ENCODE assay signal across 18 cellular contexts in genomic region chr6:160135922-160136655, GRCh38. TPM values are rescaled to one million over a fixed set of nuclear protein-coding genes. Genes with fewer than 3 reads are reported as not detected.
"Had no signal": no experiment of that assay in that cellular context is flagged by ENCODE, and none has a peak within 500 bp of the region (broad histone marks: within the 10 kb centered on the region; RNA-seq: fewer than 3 reads in every experiment).

No MANE protein-coding gene starts in this region.

- H3K4me1 Mint-ChIP-seq: activated B cell treated with CpG ODN at 0.5 μM for 24 hours had no signal

- H3K4me3 Mint-ChIP-seq: activated B cell treated with CpG ODN at 0.5 μM for 24 hours; activated CD8-positive, alpha-beta T cell treated with anti-CD3 and anti-CD28 coated beads for 36 hours; activated naive CD8-positive, alpha-beta T cell; dendritic cell treated with granulocyte-macrophage colony-stimulating factor and Interleukin-4, amounts not matched to agents 40 ng/mL and 50 ng/mL, for 4 days; immature natural killer cell; natural killer cell treated with Interleukin-12 subunit alpha and Interleukin-12 subunit beta and Interleukin-15 and Interleukin-18, amount 100 ng/mL, for 72 hours; stimulated activated naive B cell treated with anti-CD40 and anti-IgM and Interleukin-4, amounts not matched to agents 10 μg/mL and 1 μg/mL and 100 μg/mL, for 72 hours; T-helper 2 cell treated with Interferon-gamma antibody and Interleukin-4, amounts not matched to agents 5 μg/mL and 100 μg/mL, for 36 hours had no signal

- H3K27me3 ChIP-seq: esophagus muscularis mucosa, gastroesophageal sphincter, heart left ventricle had no signal

- ATAC-seq: activated CD8-positive, alpha-beta T cell treated with anti-CD3 and anti-CD28 coated beads for 36 hours; gastroesophageal sphincter; heart left ventricle; lower lobe of right lung; natural killer cell treated with Interleukin-12 subunit alpha and Interleukin-12 subunit beta and Interleukin-15 and Interleukin-18, amount 100 ng/mL, for 72 hours; stimulated activated naive B cell treated with anti-CD40 and anti-IgM and Interleukin-4, amounts not matched to agents 10 μg/mL and 1 μg/mL and 100 μg/mL, for 72 hours had no signal

- H3K4me1 ChIP-seq: lower lobe of right lung had no signal

- H3K9me3 ChIP-seq: esophagus muscularis mucosa, gastroesophageal sphincter, heart left ventricle, lower lobe of right lung had no signal

- H3K36me3 ChIP-seq: esophagus muscularis mucosa, gastroesophageal sphincter, heart left ventricle, lower lobe of right lung had no signal

- H3K4me3 ChIP-seq: esophagus muscularis mucosa, gastroesophageal sphincter, heart left ventricle, lower lobe of right lung had no signal

- H3K36me3 Mint-ChIP-seq: activated naive CD8-positive, alpha-beta T cell had no signal

- DNase-seq: activated B cell treated with CpG ODN at 0.5 μM for 24 hours; activated CD4-positive, alpha-beta T cell treated with anti-CD3 and anti-CD28 coated beads for 48 hours; activated CD8-positive, alpha-beta memory T cell treated with anti-CD3 and anti-CD28 coated beads, Interleukin-2, amount 50 U/mL, for 4 hours; activated CD8-positive, alpha-beta T cell treated with anti-CD3 and anti-CD28 coated beads for 36 hours; activated gamma-delta T cell; activated T-cell treated with anti-CD3 and anti-CD28 coated beads, Interleukin-2, amount 50 U/mL, for 48 hours; effector CD8-positive, alpha-beta T cell; heart left ventricle; immature natural killer cell; lower lobe of right lung; stimulated activated naive B cell treated with anti-CD40 and anti-IgM and Interleukin-4, amounts not matched to agents 10 μg/mL and 1 μg/mL and 100 μg/mL, for 72 hours had no signal

- H3K9me3 Mint-ChIP-seq: activated B cell treated with CpG ODN at 0.5 μM for 24 hours; activated CD8-positive, alpha-beta T cell treated with anti-CD3 and anti-CD28 coated beads for 36 hours; dendritic cell treated with granulocyte-macrophage colony-stimulating factor and Interleukin-4, amounts not matched to agents 40 ng/mL and 50 ng/mL, for 4 days; natural killer cell treated with Interleukin-12 subunit alpha and Interleukin-12 subunit beta and Interleukin-15 and Interleukin-18, amount 100 ng/mL, for 72 hours; T-helper 2 cell treated with Interferon-gamma antibody and Interleukin-4, amounts not matched to agents 5 μg/mL and 100 μg/mL, for 36 hours had no signal

- H3K27me3 Mint-ChIP-seq: activated B cell treated with CpG ODN at 0.5 μM for 24 hours; activated CD8-positive, alpha-beta T cell treated with anti-CD3 and anti-CD28 coated beads for 36 hours; natural killer cell treated with Interleukin-12 subunit alpha and Interleukin-12 subunit beta and Interleukin-15 and Interleukin-18, amount 100 ng/mL, for 72 hours had no signal

- H3K27ac ChIP-seq: esophagus muscularis mucosa, gastroesophageal sphincter, heart left ventricle, lower lobe of right lung had no signal

- H3K27ac Mint-ChIP-seq: activated B cell treated with CpG ODN at 0.5 μM for 24 hours; activated CD8-positive, alpha-beta T cell treated with anti-CD3 and anti-CD28 coated beads for 36 hours; dendritic cell treated with granulocyte-macrophage colony-stimulating factor and Interleukin-4, amounts not matched to agents 40 ng/mL and 50 ng/mL, for 4 days; stimulated activated naive B cell treated with anti-CD40 and anti-IgM and Interleukin-4, amounts not matched to agents 10 μg/mL and 1 μg/mL and 100 μg/mL, for 72 hours; T-helper 2 cell treated with Interferon-gamma antibody and Interleukin-4, amounts not matched to agents 5 μg/mL and 100 μg/mL, for 36 hours had no signal

RNA-seq across cellular contexts. Expression of gene SLC22A1, which starts 14.5 kb away (rescaled TPM):
- total RNA-seq: endothelial cell of umbilical vein had no signal
